Comparison of ENCODE assay signal across 8 cellular contexts in genomic region chr7:91784469-91784868, GRCh38.
DNase-seq lines count a peak whose midpoint lies in the region; ATAC-seq and TF ChIP-seq lines count a peak whose summit lies in the region.

No MANE protein-coding gene starts in this region.

- H3K36me3 ChIP-seq in liver (ENCODE audit: control insufficient read depth in 4 of 4, insufficient read depth in 3 of 4, low read depth in 1 of 4, low read length in 3 of 4) = no peaks in the 10 kb centered on the region

- TF ChIP-seq RAD21 in liver (IDR thresholded peaks at IDR 0.05) = peak; percentile 75 to 82

- TF ChIP-seq CTCF in astrocyte of the spinal cord (IDR thresholded peaks at IDR 0.05; ENCODE audit: low read depth, low read length) = peak; percentile 21
- TF ChIP-seq CTCF in liver (IDR thresholded peaks at IDR 0.05; ENCODE audit: low read depth, low read length, missing input control) = peak; percentile 32
- no peak for TF ChIP-seq CTCF in nephron progenitor cell (IDR thresholded peaks at IDR 0.05)

- no peak for ATAC-seq in GM19397 (IDR thresholded peaks at IDR 0.05; ENCODE audit: unreplicated experiment)

- peaks cover 3% of the 10 kb centered on the region for H3K27me3 Mint-ChIP-seq in nephron progenitor cell (ENCODE audit: low read depth, poor library complexity)

- 46% methylated on average over 3 of the region's 3 CpGs for whole genome bisulfite sequencing in liver

- peaks cover 4% of the 10 kb centered on the region for H3K4me1 Mint-ChIP-seq in nephron progenitor cell

- no peak overlapping the region for H3K4me3 Mint-ChIP-seq in nephron progenitor cell

- H3K4me3 ChIP-seq in astrocyte of the spinal cord (ENCODE audit: low read depth, low read length) (no peak overlapping the region), liver (ENCODE audit: low read depth in 1 of 3, low read length in 3 of 3) (no peak overlapping the region)

- no peaks in the 10 kb centered on the region for H3K9me3 Mint-ChIP-seq in nephron progenitor cell

- H3K9me3 ChIP-seq in liver (ENCODE audit: control insufficient read depth in 4 of 4, low read length in 3 of 4) = no peaks in the 10 kb centered on the region

- in situ Hi-C loops in astrocyte of the spinal cord (cut with HindIII; ENCODE audit: low sequenced_read_pairs) = no loop called here

- H3K36me3 Mint-ChIP-seq in nephron progenitor cell (ENCODE audit: low read depth) = no peaks in the 10 kb centered on the region

- peak; percentile 13 for DNase-seq in GM04503 (ENCODE audit: low read depth)
- peak; percentile 27 for DNase-seq in NCI-H2081 treated with DMSO at 0.1 percent for 48 hours (lab: John Stamatoyannopoulos, UW)
- DNase-seq in astrocyte of the spinal cord (ENCODE audit: low read depth, low spot score) = peak; percentile 62
- no peak for DNase-seq in nephron progenitor cell
- no peak for DNase-seq in activated effector memory CD4-positive, alpha-beta T cell treated with anti-CD3 and anti-CD28 coated beads, Interleukin-2, amount 50 U/mL, for 16 hours
- no peak for DNase-seq in activated CD8-positive, alpha-beta memory T cell treated with anti-CD3 and anti-CD28 coated beads for 24 hours

- H3K27me3 ChIP-seq in liver (ENCODE audit: control insufficient read depth in 4 of 4, insufficient read depth in 4 of 4, low read length in 3 of 4) = no peaks in the 10 kb centered on the region

- no peak overlapping the region for H3K27ac ChIP-seq in liver (ENCODE audit: low read depth in 1 of 2, low read length in 2 of 2)

- H3K9ac ChIP-seq in liver (ENCODE audit: low read depth in 1 of 2, low read length in 2 of 2) = no peak overlapping the region

- H3K27ac Mint-ChIP-seq in nephron progenitor cell = no peak overlapping the region

- no peaks in the 10 kb centered on the region for H3K4me1 ChIP-seq in liver (ENCODE audit: control insufficient read depth in 4 of 4, insufficient read depth in 4 of 4, low read length in 3 of 4)

TF ChIP-seq in liver, 16 proteins besides CTCF, POLR2A, EP300 and RAD21:
- TF ChIP-seq EGR1 (IDR thresholded peaks at IDR 0.05; ENCODE audit: low read depth in 2 of 2) (no peak), SP1 (IDR thresholded peaks at IDR 0.05) (no peak), FOXA2 (IDR thresholded peaks at IDR 0.05) (no peak), TAF1 (conservative IDR thresholded peaks at IDR 0.05) (no peak), HNF4G (IDR thresholded peaks at IDR 0.05) (no peak), NR2F2 (IDR thresholded peaks at IDR 0.05) (no peak), MAX (IDR thresholded peaks at IDR 0.05) (no peak), REST (IDR thresholded peaks at IDR 0.05) (no peak), HNF4A (conservative IDR thresholded peaks at IDR 0.05) (no peak), JUND (IDR thresholded peaks at IDR 0.05) (no peak)
TF ChIP-seq in liver: peak in this region for 0.

Comparison
In these comparisons a context has a peak if more than half of its experiments do, and no peak if none do; other contexts are left out.
1. DNase-seq: peak in GM04503 (single experiment), NCI-H2081 treated with DMSO at 0.1 percent for 48 hours (single experiment) and astrocyte of the spinal cord (single experiment); none in nephron progenitor cell (single experiment), activated effector memory CD4-positive, alpha-beta T cell treated with anti-CD3 and anti-CD28 coated beads, Interleukin-2, amount 50 U/mL, for 16 hours (single experiment) and activated CD8-positive, alpha-beta memory T cell treated with anti-CD3 and anti-CD28 coated beads for 24 hours (single experiment).